Comparison of ENCODE assay signal across 22 cellular contexts in the genomic region with DNA sequence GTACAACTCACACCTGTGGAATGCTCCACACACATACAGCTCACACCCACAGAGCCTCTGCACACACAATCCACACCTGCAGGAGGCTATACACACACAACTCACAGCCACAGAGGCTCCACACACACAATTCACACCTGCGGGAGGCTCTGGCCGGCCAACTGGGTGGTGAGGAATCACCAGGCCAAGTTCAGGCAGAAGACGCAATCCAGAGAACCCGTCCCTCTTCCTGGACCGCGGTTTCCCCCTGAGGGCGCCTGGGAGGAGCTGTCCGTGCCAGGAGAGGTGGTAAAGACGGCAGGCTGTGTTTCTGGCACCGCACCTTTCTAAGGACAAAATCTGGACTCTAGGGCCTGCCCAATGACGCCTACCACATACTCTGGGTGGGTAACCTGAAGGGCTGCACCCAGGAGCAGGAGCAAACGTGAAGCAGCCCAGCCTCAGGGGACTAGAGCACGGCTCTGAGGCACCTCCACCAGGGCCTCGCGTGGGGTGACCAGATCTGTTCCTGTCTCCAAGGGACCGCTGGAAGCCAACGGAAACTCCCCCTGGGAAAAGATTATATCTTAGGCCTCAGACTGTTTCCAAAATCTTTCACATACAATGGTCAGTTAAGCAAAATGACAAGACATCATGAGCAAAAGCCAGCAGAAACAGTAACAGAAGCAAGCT. TPM values are rescaled to one million over a fixed set of nuclear protein-coding genes. Genes with fewer than 3 reads are reported as not detected.
A peak's percentile ranks its signal among the peaks of the same experiment; 100 is the strongest.
DNase-seq lines count a peak whose midpoint lies in the region; ATAC-seq, FAIRE-seq and TF ChIP-seq lines count a peak whose summit lies in the region.
"Had no signal": no experiment of that assay in that cellular context is flagged by ENCODE, and none has a peak within 500 bp of the region (broad histone marks: within the 10 kb centered on the region; RNA-seq: fewer than 3 reads in every experiment).

No MANE protein-coding gene starts in this region.

- H3K9ac ChIP-seq in H1 (replicated peaks in 1 of 4; ENCODE audit: extremely low read depth in 1 of 4, low read depth in 3 of 4, low read length in 3 of 4) = no peak overlapping the region

- H2AK5ac ChIP-seq in H1 (ENCODE audit: low read depth, low read length) = no peak overlapping the region

- no peak overlapping the region for H3K56ac ChIP-seq in H1 (replicated peaks; ENCODE audit: insufficient read length, low read depth, low read length)

- CTCF ChIA-PET in H1 (lab: Charles Lee; ENCODE audit: partially characterized antibody) = interaction anchor here (0.6 to 4.1 kb wide), 7 partner anchors 24 to 94 kb away, joined by 3 to 15 read pairs (median 3); no protein-coding TSS in a partner anchor

- H3K36me3 ChIP-seq in cardiac muscle cell = no peaks in the 10 kb centered on the region
- no peaks in the 10 kb centered on the region for H3K36me3 ChIP-seq in H1 (ENCODE audit: control insufficient read depth in 2 of 4, insufficient read depth in 4 of 4, low read length in 3 of 4)
- H3K36me3 ChIP-seq: uterus had no signal

- TF ChIP-seq CTCF in cardiac muscle cell (IDR thresholded peaks at IDR 0.05; ENCODE audit: low read depth, low read length) (no peak), H1 (IDR thresholded peaks at IDR 0.05; ENCODE audit: control extremely low read depth in 1 of 3, insufficient read depth in 1 of 3, low read depth in 1 of 3, low read length in 3 of 3) (no peak), nephron (IDR thresholded peaks at IDR 0.05; ENCODE audit: unreplicated experiment in 3 of 3) (no peak)

- H2BK20ac ChIP-seq in H1 (ENCODE audit: low read length) = no peak overlapping the region

- peak overlapping the region; percentile 74 to 88 (median 87) for H3K27ac Mint-ChIP-seq in nephron
- H3K27ac Mint-ChIP-seq: effector memory CD8-positive, alpha-beta T cell had no signal

- WGBS in H1 (ENCODE audit: extremely low coverage in 1 of 2, insufficient coverage in 1 of 2, insufficient read length in 1 of 2, insufficient replicate concordance in 2 of 2, low coverage in 1 of 2, low lambda C conversion rate in 2 of 2, missing lambda C conversion rate in 1 of 2), 2 experiments = 84% methylated on average over 17 of the region's 17 CpGs; no CpG with 5 or more reads in 1 of the 2 experiments

- H2BK120ac ChIP-seq in H1 (replicated peaks; ENCODE audit: low read depth, low read length) = no peak overlapping the region

- peaks cover 21% of the 10 kb centered on the region for H3K9me3 Mint-ChIP-seq in nephron
- H3K9me3 Mint-ChIP-seq: effector memory CD8-positive, alpha-beta T cell had no signal

- no peak overlapping the region for H2BK15ac ChIP-seq in H1 (ENCODE audit: low read length)

- no peak for TF ChIP-seq POLR2A in H1 (IDR thresholded peaks at IDR 0.05; ENCODE audit: control extremely low read depth in 1 of 2, low read depth in 2 of 2, low read length in 2 of 2)

- H3K4ac ChIP-seq in H1 (replicated peaks; ENCODE audit: insufficient read length, low read depth, low read length) = no peak overlapping the region

- no peaks in the 10 kb centered on the region for H3K23me2 ChIP-seq in H1 (ENCODE audit: low read depth, low read length)

- H2BK12ac ChIP-seq in H1 (ENCODE audit: low read depth, low read length) = 0 out of 2 replicates have a peak overlapping the region, but pooled peaks have one; percentile 27

- no peak overlapping the region for H4K91ac ChIP-seq in H1 (replicated peaks; ENCODE audit: insufficient read length, low read length)

- H3K4me1 Mint-ChIP-seq in nephron = peaks cover 61% of the 10 kb centered on the region

- TF ChIP-seq RAD21 in H1 (IDR thresholded peaks at IDR 0.05 in 1 of 2, conservative IDR thresholded peaks at IDR 0.05 in 1 of 2; ENCODE audit: low read depth in 2 of 2, low read length in 2 of 2) = no peak

- H3K23ac ChIP-seq in H1 (ENCODE audit: insufficient read length) = no peak overlapping the region

- H3K36me3 Mint-ChIP-seq in nephron (ENCODE audit: low read depth) = peaks cover 22% of the 10 kb centered on the region

- H3K4me2 ChIP-seq in H1 (ENCODE audit: insufficient read depth in 1 of 2, low read depth in 2 of 2, low read length in 2 of 2) = no peak overlapping the region
- H3K4me2 ChIP-seq: A549 had no signal

- H3K18ac ChIP-seq in H1 (ENCODE audit: extremely low read depth, low read length) = no peak overlapping the region

- H2BK5ac ChIP-seq in H1 (ENCODE audit: low read depth, low read length) = peak overlapping the region; percentile 71; the same call in 1 of the 2 replicates

- no peak for FAIRE-seq in H1 (lab: Jason Lieb, UNC)
- FAIRE-seq: A549, islet of Langerhans, small intestine had no signal

- H3K4me3 ChIP-seq in cardiac muscle cell (no peak overlapping the region), H1 (ENCODE audit: extremely low read depth in 1 of 4, insufficient read depth in 2 of 4, low read depth in 3 of 4, low read length in 4 of 4) (no peak overlapping the region; a peak in 1 of 8 replicates)
- H3K4me3 ChIP-seq: A549, lung, uterus had no signal

- TF ChIP-seq EP300 in H1 (IDR thresholded peaks at IDR 0.05; ENCODE audit: borderline replicate concordance in 1 of 2, low read depth in 2 of 2, low read length in 2 of 2) = no peak

- peaks cover 3% of the 10 kb centered on the region for H3K27me3 Mint-ChIP-seq in nephron (ENCODE audit: low read depth)
- H3K27me3 Mint-ChIP-seq: effector memory CD8-positive, alpha-beta T cell; naive thymus-derived CD4-positive, alpha-beta T cell had no signal

- ATAC-seq in Right ventricle myocardium inferior (no peak), HG03469 (IDR thresholded peaks at IDR 0.05; ENCODE audit: unreplicated experiment) (no peak), HG02642 (IDR thresholded peaks at IDR 0.05; ENCODE audit: poor library complexity, unreplicated experiment) (no peak)
- ATAC-seq: effector memory CD8-positive, alpha-beta T cell; naive thymus-derived CD4-positive, alpha-beta T cell had no signal

- H3K4me3 Mint-ChIP-seq in nephron = peak overlapping the region in 2 of 3 experiments; percentile 26 to 54
- H3K4me3 Mint-ChIP-seq: effector memory CD8-positive, alpha-beta T cell had no signal

- no peak overlapping the region for H2AFZ ChIP-seq in H1 (ENCODE audit: low read length)

- no peaks in the 10 kb centered on the region for H3K9me3 ChIP-seq in cardiac muscle cell (ENCODE audit: low read depth)
- H3K9me3 ChIP-seq in H1 (ENCODE audit: insufficient read depth in 2 of 2, low read depth in 1 of 2, low read length in 1 of 2) = no peaks in the 10 kb centered on the region
- H3K9me3 ChIP-seq: uterus had no signal

- H4K8ac ChIP-seq in H1 (ENCODE audit: extremely low read depth, insufficient read depth, low read length) = no peak overlapping the region

- H3K79me1 ChIP-seq in H1 (ENCODE audit: low read depth, low read length) = peaks cover 32% of the 10 kb centered on the region

- peaks cover 71 to 100% of the 10 kb centered on the region in 2 experiments for H3K79me2 ChIP-seq in H1 (ENCODE audit: control insufficient read depth in 1 of 2, insufficient read depth in 2 of 2, low read length in 2 of 2)

- peaks cover 59 to 64% of the 10 kb centered on the region in 2 experiments for H4K20me1 ChIP-seq in H1 (replicated peaks in 1 of 2; ENCODE audit: control insufficient read depth in 1 of 2, insufficient read depth in 2 of 2, low read length in 2 of 2)

- DNase-seq in cardiac muscle cell (ENCODE audit: low read depth in 1 of 2, low spot score in 1 of 2) (no peak), Right ventricle myocardium inferior (ENCODE audit: missing footprints) (no peak), H1 (ENCODE audit: low read depth in 1 of 2, low spot score in 2 of 2) (no peak), HT-29 (ENCODE audit: low spot score) (no peak)
- no peak for DNase-seq in activated naive CD4-positive, alpha-beta T cell treated with anti-CD3 and anti-CD28 coated beads, Interleukin-2, amount 50 U/mL, for 16 hours
- DNase-seq: activated CD4-positive, alpha-beta T cell treated with anti-CD3 and anti-CD28 coated beads for 48 hours; activated effector memory CD4-positive, alpha-beta T cell treated with Interleukin-2 at 50 U/mL for 16 hours; DMS53; effector memory CD8-positive, alpha-beta T cell; naive thymus-derived CD4-positive, alpha-beta T cell; NCI-H1048; NCI-H2081; NCI-H510A treated with DMSO at 0.1 percent for 48 hours; small intestine; stimulated activated CD4-positive, alpha-beta T cell treated with anti-CD3 and anti-CD28 coated beads, Interleukin-4, amount 100 ng/mL, for 24 hours; uterus had no signal

- H4K5ac ChIP-seq in H1 (ENCODE audit: insufficient read length, low read depth, low read length) = no peak overlapping the region

- intact Hi-C loops in Right ventricle myocardium inferior (cut with DNase I) = no loop called here

- no peak overlapping the region for H3K14ac ChIP-seq in H1 (ENCODE audit: insufficient read length)

- H3K27me3 ChIP-seq in cardiac muscle cell = no peaks in the 10 kb centered on the region
- no peaks in the 10 kb centered on the region for H3K27me3 ChIP-seq in H1 (replicated peaks in 1 of 4; ENCODE audit: control insufficient read depth in 3 of 4, extremely low read depth in 1 of 4, insufficient read depth in 3 of 4, low read length in 3 of 4)
- H3K27me3 ChIP-seq: uterus had no signal

- H3K4me1 ChIP-seq in cardiac muscle cell (ENCODE audit: low read depth) (peaks cover 39% of the 10 kb centered on the region), H1 (replicated peaks in 1 of 4; ENCODE audit: control insufficient read depth in 3 of 4, insufficient read depth in 4 of 4, low read length in 3 of 4) (peaks cover 3 to 56% (median 39%) of the 10 kb centered on the region in 4 experiments)

- POLR2A ChIA-PET in H1 (lab: Charles Lee; ENCODE audit: partially characterized antibody) = interaction anchor here (0.9 to 1.2 kb wide), 2 partner anchors 10 to 26 kb away, joined by 3 to 4 read pairs; no protein-coding TSS in a partner anchor

- H3K27ac ChIP-seq in cardiac muscle cell (peak overlapping the region; percentile 28), H1 (ENCODE audit: low read depth, low read length) (no peak overlapping the region)
- H3K27ac ChIP-seq: A549, uterus had no signal

TF ChIP-seq in H1, 55 proteins besides CTCF, POLR2A, EP300 and RAD21 (continues in another document):
- TF ChIP-seq TBP (IDR thresholded peaks at IDR 0.05; ENCODE audit: low read depth, low read length) = no peak
- no peak for TF ChIP-seq TEAD4 (IDR thresholded peaks at IDR 0.05; ENCODE audit: low read depth, low read length)
- no peak for TF ChIP-seq SP2 (IDR thresholded peaks at IDR 0.05; ENCODE audit: low read length)

RNA-seq across cellular contexts. Expression of a gene that starts 17.0 kb away (rescaled TPM):
- 47.1 and 64.1 TPM in 2 replicates for total RNA-seq in cardiac muscle cell
- polyA plus RNA-seq in cardiac muscle cell = 7.8 and 13.0 TPM in 2 replicates
- 17.6 TPM for total RNA-seq in Right ventricle myocardium inferior
- 43.1 and 44.0 TPM in 2 replicates for total RNA-seq in H1 (2021; fragmentation: NEBNext Ultra II Directional; extraction: Animal tissue kit (Norgen Biotek cat#: 25700))
- polyA plus RNA-seq in H1 (2011; rRNA removed) = 13.4 and 14.4 TPM in 2 replicates
- polyA plus RNA-seq in H1 (2011; cell fraction: cytosol; rRNA removed) = 10.7 TPM
- 29.4 TPM for polyA plus RNA-seq in H1 (2011; cell fraction: nucleus; rRNA removed)
- 18.7 to 25.2 TPM (median 22.4 TPM) in 4 replicates for polyA plus RNA-seq in H1 (2012, experiment 1 of 2)
- polyA plus RNA-seq in H1 (2012, experiment 2 of 2) = 5.8 TPM
- 19.1 TPM for polyA plus RNA-seq in H1 (2013, experiment 1 of 2)
- 17.7 TPM for polyA plus RNA-seq in H1 (2013, experiment 2 of 2)
- 29.0 and 30.8 TPM in 2 replicates for polyA minus RNA-seq in H1 (2011; rRNA and poly(A)+ RNA removed)
- 64.3 TPM for polyA minus RNA-seq in H1 (2011; cell fraction: cytosol; rRNA and poly(A)+ RNA removed)
- 31.5 TPM for polyA minus RNA-seq in H1 (2011; cell fraction: nucleus; rRNA and poly(A)+ RNA removed)
- 28.5 and 29.7 TPM in 2 replicates for total RNA-seq in HT-29 (2014; rRNA removed; shearing (Covaris generic))
